Comparison of ENCODE assay signal across 1 cellular context in the genomic region with DNA sequence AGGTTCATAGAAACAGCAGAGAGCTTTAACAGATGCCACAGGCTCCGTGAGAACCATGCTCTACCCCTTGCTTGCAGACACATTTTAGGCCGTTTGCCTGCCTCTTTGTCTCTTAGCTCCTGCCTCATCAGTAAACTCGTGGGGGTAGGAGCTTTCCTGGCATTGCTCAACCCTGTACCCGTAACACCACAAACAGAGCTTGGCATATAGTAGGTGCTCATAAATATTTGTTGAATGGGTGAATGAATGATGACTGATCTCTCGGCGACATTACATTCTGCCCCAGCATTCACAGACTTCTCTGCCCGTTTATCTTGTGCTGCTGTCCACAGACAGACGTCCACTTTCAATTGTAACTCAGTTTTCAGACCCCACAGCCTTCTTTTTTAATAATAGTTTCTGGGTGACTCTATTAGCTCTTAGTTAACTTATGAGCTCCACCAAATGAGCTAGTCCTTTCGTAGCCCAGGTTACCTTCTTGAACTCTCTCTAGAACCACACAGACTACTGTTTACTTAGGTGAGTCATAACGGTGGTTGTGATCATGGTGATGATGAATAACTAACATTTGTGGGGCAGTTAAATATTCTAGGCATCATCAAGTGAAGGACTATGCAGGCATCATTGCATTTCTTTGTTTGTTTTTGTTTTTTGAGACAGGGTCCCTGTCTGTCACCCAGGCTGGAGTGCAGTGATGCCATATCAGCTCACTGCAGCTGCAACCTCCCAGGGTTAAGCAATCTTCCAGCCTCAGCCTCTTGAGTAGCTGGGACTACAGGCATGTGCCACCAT.
TF ChIP-seq lines count a peak whose summit lies in the region.

No MANE protein-coding gene starts in this region.

TF ChIP-seq in WTC11, 78 proteins besides CTCF, POLR2A, EP300 and RAD21 (continued from another document):
- TF ChIP-seq, protein P1, sequence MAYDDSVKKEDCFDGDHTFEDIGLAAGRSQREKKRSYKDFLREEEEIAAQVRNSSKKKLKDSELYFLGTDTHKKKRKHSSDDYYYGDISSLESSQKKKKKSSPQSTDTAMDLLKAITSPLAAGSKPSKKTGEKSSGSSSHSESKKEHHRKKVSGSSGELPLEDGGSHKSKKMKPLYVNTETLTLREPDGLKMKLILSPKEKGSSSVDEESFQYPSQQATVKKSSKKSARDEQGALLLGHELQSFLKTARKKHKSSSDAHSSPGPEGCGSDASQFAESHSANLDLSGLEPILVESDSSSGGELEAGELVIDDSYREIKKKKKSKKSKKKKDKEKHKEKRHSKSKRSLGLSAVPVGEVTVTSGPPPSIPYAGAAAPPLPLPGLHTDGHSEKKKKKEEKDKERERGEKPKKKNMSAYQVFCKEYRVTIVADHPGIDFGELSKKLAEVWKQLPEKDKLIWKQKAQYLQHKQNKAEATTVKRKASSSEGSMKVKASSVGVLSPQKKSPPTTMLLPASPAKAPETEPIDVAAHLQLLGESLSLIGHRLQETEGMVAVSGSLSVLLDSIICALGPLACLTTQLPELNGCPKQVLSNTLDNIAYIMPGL (CRISPR knock-in tag; IDR thresholded peaks at IDR 0.05): no peak
- TF ChIP-seq CREM (CRISPR knock-in tag; IDR thresholded peaks at IDR 0.05) (no peak), TEAD1 (CRISPR knock-in tag; IDR thresholded peaks at IDR 0.05) (no peak), NR3C1 (CRISPR knock-in tag; conservative IDR thresholded peaks at IDR 0.05; ENCODE audit: low read depth) (no peak), CBFB (CRISPR knock-in tag; IDR thresholded peaks at IDR 0.05; ENCODE audit: low read depth) (no peak), TEAD4 (CRISPR knock-in tag; IDR thresholded peaks at IDR 0.05) (no peak), ZBTB21 (CRISPR knock-in tag; IDR thresholded peaks at IDR 0.05; ENCODE audit: borderline replicate concordance) (no peak), ELF4 (CRISPR knock-in tag; IDR thresholded peaks at IDR 0.05; ENCODE audit: low read depth) (no peak)
- TF ChIP-seq, protein P2, sequence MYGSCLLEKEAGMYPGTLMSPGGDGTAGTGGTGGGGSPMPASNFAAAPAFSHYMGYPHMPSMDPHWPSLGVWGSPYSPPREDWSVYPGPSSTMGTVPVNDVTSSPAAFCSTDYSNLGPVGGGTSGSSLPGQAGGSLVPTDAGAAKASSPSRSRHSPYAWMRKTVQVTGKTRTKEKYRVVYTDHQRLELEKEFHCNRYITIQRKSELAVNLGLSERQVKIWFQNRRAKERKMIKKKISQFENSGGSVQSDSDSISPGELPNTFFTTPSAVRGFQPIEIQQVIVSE (CRISPR knock-in tag; IDR thresholded peaks at IDR 0.05; ENCODE audit: borderline replicate concordance): no peak
TF ChIP-seq in WTC11: peak in this region for 0.
